1 cellular context compared by ENCODE assay signal in genomic region chr22:26483439-26484359, GRCh38.
TF ChIP-seq lines count a peak whose summit lies in the region.

Gene HPS4, minus strand, starts transcription at chr22:26483783. Its CDS starts 2,021 bp downstream, at chr22:26481762.
A gene with protein sequence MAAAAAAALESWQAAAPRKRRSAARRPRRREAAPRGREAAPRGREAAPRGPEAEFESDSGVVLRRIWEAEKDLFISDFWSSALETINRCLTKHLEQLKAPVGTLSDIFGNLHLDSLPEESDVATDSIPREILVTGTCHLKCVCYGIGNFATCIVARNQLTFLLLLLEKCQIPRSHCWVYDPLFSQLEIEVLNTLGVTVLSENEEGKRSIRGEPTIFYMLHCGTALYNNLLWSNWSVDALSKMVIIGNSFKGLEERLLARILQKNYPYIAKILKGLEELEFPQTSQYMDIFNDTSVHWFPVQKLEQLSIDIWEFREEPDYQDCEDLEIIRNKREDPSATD (plus strand): TSS chr22:26483877. CDS start chr22:26483891, 14 bp downstream.

TF ChIP-seq in HEK293, 187 proteins besides CTCF, POLR2A, EP300 and RAD21 (continued from another document and continues in another):
- TF ChIP-seq PRDM2 (tag by site-specific recombination; IDR thresholded peaks at IDR 0.05; ENCODE audit: borderline replicate concordance) = peak; percentile 77; the same call in 1 of the 2 replicates
- TF ChIP-seq MYNN (tag by site-specific recombination; IDR thresholded peaks at IDR 0.05; ENCODE audit: borderline replicate concordance) = no peak
- TF ChIP-seq ZNF18 (tag by site-specific recombination; IDR thresholded peaks at IDR 0.05) = no peak
- no peak for TF ChIP-seq ZNF624 (tag by site-specific recombination; IDR thresholded peaks at IDR 0.05)
- TF ChIP-seq ZNF677 (tag by site-specific recombination; IDR thresholded peaks at IDR 0.05) = no peak
- no peak for TF ChIP-seq PRDM1 (tag by site-specific recombination; IDR thresholded peaks at IDR 0.05)
- TF ChIP-seq RBAK (tag by site-specific recombination; IDR thresholded peaks at IDR 0.05) = no peak
- no peak for TF ChIP-seq ZNF239 (tag by site-specific recombination; IDR thresholded peaks at IDR 0.05)
- no peak for TF ChIP-seq ZNF169 (tag by site-specific recombination; IDR thresholded peaks at IDR 0.05)
- TF ChIP-seq, protein P1, sequence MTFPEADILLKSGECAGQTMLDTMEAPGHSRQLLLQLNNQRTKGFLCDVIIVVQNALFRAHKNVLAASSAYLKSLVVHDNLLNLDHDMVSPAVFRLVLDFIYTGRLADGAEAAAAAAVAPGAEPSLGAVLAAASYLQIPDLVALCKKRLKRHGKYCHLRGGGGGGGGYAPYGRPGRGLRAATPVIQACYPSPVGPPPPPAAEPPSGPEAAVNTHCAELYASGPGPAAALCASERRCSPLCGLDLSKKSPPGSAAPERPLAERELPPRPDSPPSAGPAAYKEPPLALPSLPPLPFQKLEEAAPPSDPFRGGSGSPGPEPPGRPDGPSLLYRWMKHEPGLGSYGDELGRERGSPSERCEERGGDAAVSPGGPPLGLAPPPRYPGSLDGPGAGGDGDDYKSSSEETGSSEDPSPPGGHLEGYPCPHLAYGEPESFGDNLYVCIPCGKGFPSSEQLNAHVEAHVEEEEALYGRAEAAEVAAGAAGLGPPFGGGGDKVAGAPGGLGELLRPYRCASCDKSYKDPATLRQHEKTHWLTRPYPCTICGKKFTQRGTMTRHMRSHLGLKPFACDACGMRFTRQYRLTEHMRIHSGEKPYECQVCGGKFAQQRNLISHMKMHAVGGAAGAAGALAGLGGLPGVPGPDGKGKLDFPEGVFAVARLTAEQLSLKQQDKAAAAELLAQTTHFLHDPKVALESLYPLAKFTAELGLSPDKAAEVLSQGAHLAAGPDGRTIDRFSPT (tag by site-specific recombination; IDR thresholded peaks at IDR 0.05) = peak; percentile 94
- TF ChIP-seq, protein P2, sequence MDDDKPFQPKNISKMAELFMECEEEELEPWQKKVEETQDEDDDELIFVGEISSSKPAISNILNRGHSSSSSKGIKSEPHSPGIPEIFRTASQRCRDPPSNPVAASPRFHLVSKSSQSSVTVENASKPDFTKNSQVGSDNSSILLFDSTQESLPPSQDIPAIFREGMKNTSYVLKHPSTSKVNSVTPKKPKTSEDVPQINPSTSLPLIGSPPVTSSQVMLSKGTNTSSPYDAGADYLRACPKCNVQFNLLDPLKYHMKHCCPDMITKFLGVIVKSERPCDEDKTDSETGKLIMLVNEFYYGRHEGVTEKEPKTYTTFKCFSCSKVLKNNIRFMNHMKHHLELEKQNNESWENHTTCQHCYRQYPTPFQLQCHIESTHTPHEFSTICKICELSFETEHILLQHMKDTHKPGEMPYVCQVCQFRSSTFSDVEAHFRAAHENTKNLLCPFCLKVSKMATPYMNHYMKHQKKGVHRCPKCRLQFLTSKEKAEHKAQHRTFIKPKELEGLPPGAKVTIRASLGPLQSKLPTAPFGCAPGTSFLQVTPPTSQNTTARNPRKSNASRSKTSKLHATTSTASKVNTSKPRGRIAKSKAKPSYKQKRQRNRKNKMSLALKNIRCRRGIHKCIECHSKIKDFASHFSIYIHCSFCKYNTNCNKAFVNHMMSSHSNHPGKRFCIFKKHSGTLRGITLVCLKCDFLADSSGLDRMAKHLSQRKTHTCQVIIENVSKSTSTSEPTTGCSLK (tag by site-specific recombination; IDR thresholded peaks at IDR 0.05) = no peak
- TF ChIP-seq ZNF433 (tag by site-specific recombination; IDR thresholded peaks at IDR 0.05; ENCODE audit: low read depth) = no peak
- peak; percentile 95 for TF ChIP-seq ZEB2 (tag by site-specific recombination; IDR thresholded peaks at IDR 0.05)
- peak; percentile 93 for TF ChIP-seq EGR2 (tag by site-specific recombination; IDR thresholded peaks at IDR 0.05; ENCODE audit: low read depth)
- peak; percentile 77; the same call in 1 of the 2 replicates for TF ChIP-seq TRIM28 (IDR thresholded peaks at IDR 0.05; ENCODE audit: borderline replicate concordance, low read length)
- TF ChIP-seq, protein P3, sequence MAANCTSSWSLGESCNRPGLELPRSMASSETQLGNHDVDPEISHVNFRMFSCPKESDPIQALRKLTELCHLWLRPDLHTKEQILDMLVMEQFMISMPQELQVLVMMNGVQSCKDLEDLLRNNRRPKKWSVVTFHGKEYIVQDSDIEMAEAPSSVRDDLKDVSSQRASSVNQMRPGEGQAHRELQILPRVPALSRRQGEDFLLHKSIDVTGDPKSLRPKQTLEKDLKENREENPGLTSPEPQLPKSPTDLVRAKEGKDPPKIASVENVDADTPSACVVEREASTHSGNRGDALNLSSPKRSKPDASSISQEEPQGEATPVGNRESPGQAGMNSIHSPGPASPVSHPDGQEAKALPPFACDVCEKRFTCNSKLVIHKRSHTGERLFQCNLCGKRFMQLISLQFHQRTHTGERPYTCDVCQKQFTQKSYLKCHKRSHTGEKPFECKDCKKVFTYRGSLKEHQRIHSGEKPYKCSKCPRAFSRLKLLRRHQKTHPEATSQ (tag by site-specific recombination; IDR thresholded peaks at IDR 0.05) = peak; percentile 88
- TF ChIP-seq, protein P4, sequence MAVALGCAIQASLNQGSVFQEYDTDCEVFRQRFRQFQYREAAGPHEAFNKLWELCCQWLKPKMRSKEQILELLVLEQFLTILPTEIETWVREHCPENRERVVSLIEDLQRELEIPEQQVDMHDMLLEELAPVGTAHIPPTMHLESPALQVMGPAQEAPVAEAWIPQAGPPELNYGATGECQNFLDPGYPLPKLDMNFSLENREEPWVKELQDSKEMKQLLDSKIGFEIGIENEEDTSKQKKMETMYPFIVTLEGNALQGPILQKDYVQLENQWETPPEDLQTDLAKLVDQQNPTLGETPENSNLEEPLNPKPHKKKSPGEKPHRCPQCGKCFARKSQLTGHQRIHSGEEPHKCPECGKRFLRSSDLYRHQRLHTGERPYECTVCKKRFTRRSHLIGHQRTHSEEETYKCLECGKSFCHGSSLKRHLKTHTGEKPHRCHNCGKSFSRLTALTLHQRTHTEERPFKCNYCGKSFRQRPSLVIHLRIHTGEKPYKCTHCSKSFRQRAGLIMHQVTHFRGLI (tag by site-specific recombination; IDR thresholded peaks at IDR 0.05) = no peak
- TF ChIP-seq ZNF514 (tag by site-specific recombination; IDR thresholded peaks at IDR 0.05) = no peak
- no peak; the same call in 1 of the 2 replicates for TF ChIP-seq SALL2 (tag by site-specific recombination; IDR thresholded peaks at IDR 0.05; ENCODE audit: borderline replicate concordance)
- TF ChIP-seq MEIS1 (CRISPR knock-in tag; IDR thresholded peaks at IDR 0.05; ENCODE audit: borderline replicate concordance) = no peak
- peak; percentile 95 for TF ChIP-seq YY2 (tag by site-specific recombination; IDR thresholded peaks at IDR 0.05)
- TF ChIP-seq ZNF132 (tag by site-specific recombination; IDR thresholded peaks at IDR 0.05; ENCODE audit: borderline replicate concordance) = no peak
- TF ChIP-seq ZNF747 (tag by site-specific recombination; IDR thresholded peaks at IDR 0.05) = no peak
- no peak for TF ChIP-seq ZNF488 (tag by site-specific recombination; IDR thresholded peaks at IDR 0.05)
- peak; percentile 50; the same call in 1 of the 2 replicates for TF ChIP-seq BCL11A (tag by site-specific recombination; IDR thresholded peaks at IDR 0.05; ENCODE audit: low read depth)
- TF ChIP-seq SETDB1 (IDR thresholded peaks at IDR 0.05; ENCODE audit: insufficient read length, low read length) = no peak
- 0 out of 2 replicates have a peak, but pooled peaks have one; percentile 17 for TF ChIP-seq ZNF121 (tag by site-specific recombination; IDR thresholded peaks at IDR 0.05)
- peak; percentile 71; the same call in 1 of the 2 replicates for TF ChIP-seq ZNF76 (tag by site-specific recombination; IDR thresholded peaks at IDR 0.05; ENCODE audit: borderline replicate concordance, low read depth)
- TF ChIP-seq ZNF155 (tag by site-specific recombination; IDR thresholded peaks at IDR 0.05) = no peak
- peak; percentile 81 for TF ChIP-seq KLF1 (tag by site-specific recombination; IDR thresholded peaks at IDR 0.05)
- TF ChIP-seq ZXDB (tag by site-specific recombination; IDR thresholded peaks at IDR 0.05) = peak; percentile 78
- TF ChIP-seq PATZ1 (tag by site-specific recombination; IDR thresholded peaks at IDR 0.05) = peak; percentile 86
- TF ChIP-seq HOXD13 (CRISPR knock-in tag; IDR thresholded peaks at IDR 0.05; ENCODE audit: borderline replicate concordance) = no peak
- TF ChIP-seq ZNF610 (tag by site-specific recombination; IDR thresholded peaks at IDR 0.05; ENCODE audit: borderline replicate concordance) = no peak
- no peak for TF ChIP-seq ZNF248 (tag by site-specific recombination; IDR thresholded peaks at IDR 0.05)
- TF ChIP-seq, protein P5, sequence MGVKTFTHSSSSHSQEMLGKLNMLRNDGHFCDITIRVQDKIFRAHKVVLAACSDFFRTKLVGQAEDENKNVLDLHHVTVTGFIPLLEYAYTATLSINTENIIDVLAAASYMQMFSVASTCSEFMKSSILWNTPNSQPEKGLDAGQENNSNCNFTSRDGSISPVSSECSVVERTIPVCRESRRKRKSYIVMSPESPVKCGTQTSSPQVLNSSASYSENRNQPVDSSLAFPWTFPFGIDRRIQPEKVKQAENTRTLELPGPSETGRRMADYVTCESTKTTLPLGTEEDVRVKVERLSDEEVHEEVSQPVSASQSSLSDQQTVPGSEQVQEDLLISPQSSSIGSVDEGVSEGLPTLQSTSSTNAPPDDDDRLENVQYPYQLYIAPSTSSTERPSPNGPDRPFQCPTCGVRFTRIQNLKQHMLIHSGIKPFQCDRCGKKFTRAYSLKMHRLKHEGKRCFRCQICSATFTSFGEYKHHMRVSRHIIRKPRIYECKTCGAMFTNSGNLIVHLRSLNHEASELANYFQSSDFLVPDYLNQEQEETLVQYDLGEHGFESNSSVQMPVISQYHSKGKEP (tag by site-specific recombination; IDR thresholded peaks at IDR 0.05) = peak; percentile 54; the same call in 1 of the 2 replicates
- no peak for TF ChIP-seq GLI2 (tag by site-specific recombination; IDR thresholded peaks at IDR 0.05; ENCODE audit: borderline replicate concordance, low read depth)
- no peak for TF ChIP-seq ZNF292 (tag by site-specific recombination; IDR thresholded peaks at IDR 0.05; ENCODE audit: borderline replicate concordance, low read depth)
- no peak for TF ChIP-seq ZNF544 (tag by site-specific recombination; IDR thresholded peaks at IDR 0.05)
